In the genomic region with DNA sequence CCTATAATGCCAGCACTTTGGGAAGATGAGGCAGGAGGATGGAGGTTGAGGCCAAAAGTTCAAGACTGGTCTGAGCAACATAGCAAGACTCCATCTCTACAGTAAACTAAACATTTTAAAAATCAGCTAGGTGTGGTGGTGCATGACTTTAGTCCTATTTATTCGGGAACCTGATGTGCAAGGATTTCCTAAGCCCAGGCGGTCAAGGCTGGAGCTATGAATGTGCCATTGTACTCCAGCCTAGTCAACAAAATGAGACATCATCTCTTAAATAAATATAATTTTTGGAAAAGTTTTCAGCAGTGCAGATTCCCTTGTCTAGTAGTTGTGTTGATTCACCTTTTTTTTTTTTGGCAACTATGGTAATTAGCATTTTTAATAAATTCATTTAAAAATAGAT, we compare ENCODE assay signal across 37 cellular contexts.
"Had no signal": no experiment of that assay in that cellular context is flagged by ENCODE, and none has a peak within 500 bp of the region (broad histone marks: within the 10 kb centered on the region; RNA-seq: fewer than 3 reads in every experiment).

No MANE protein-coding gene starts in this region.

- H3K36me3 ChIP-seq: adrenal gland, ascending aorta, brain microvascular endothelial cell, breast epithelium, cardiac muscle cell had no signal

- H3K4me3 ChIP-seq: adrenal gland, ascending aorta, body of pancreas, breast epithelium, cardiac muscle cell had no signal

- H3K4me1 ChIP-seq: adrenal gland, ascending aorta, body of pancreas, breast epithelium had no signal

- DNase-seq: activated effector memory CD4-positive, alpha-beta T cell treated with anti-CD3 and anti-CD28 coated beads, Interleukin-2, amount 50 U/mL, for 16 hours; activated effector memory CD4-positive, alpha-beta T cell treated with Interleukin-2 at 50 U/mL for 16 hours; activated gamma-delta T cell; activated gamma-delta T cell treated with Interleukin-2 at 50 U/mL for 16 hours; activated naive CD4-positive, alpha-beta T cell; activated naive CD4-positive, alpha-beta T cell treated with anti-CD3 and anti-CD28 coated beads for 36 hours; activated naive CD4-positive, alpha-beta T cell treated with anti-CD3 and anti-CD28 coated beads, Interleukin-2, amount 10 ng/mL, durations not matched to agents 7 days and 5 days; activated naive CD4-positive, alpha-beta T cell treated with anti-CD3 and anti-CD28 coated beads, Interleukin-2, amount 50 U/mL, for 16 hours; activated naive CD4-positive, alpha-beta T cell treated with Interleukin-2 at 50 U/mL for 16 hours; activated naive CD8-positive, alpha-beta T cell treated with anti-CD3 and anti-CD28 coated beads for 36 hours; activated naive CD8-positive, alpha-beta T cell treated with anti-CD3 and anti-CD28 coated beads, Interleukin-2, amount 10 ng/mL, durations not matched to agents 7 days and 5 days; activated naive CD8-positive, alpha-beta T cell treated with anti-CD3 and anti-CD28 coated beads, Interleukin-2, amount 50 U/mL, for 24 hours; activated T-cell treated with anti-CD3 and anti-CD28 coated beads, Interleukin-2, amount 50 U/mL, for 4 hours; activated T-cell treated with anti-CD3 and anti-CD28 coated beads, Interleukin-2, amount 50 U/mL, for 48 hours; activated T-cell treated with anti-CD3 and anti-CD28 coated beads, Interleukin-2, amount 50 U/mL, for 72 hours; adrenal gland; amniotic stem cell; amygdala; anterior cingulate cortex; aorta; body of pancreas; brain microvascular endothelial cell; caudate nucleus; central memory CD4-positive, alpha-beta T cell; cerebellar nuclear complex had no signal

- H3K27me3 Mint-ChIP-seq: activated naive CD4-positive, alpha-beta T cell treated with anti-CD3 and anti-CD28 coated beads, Interleukin-2, amount 10 ng/mL, durations not matched to agents 7 days and 5 days; activated naive CD4-positive, alpha-beta T cell treated with anti-CD3 and anti-CD28 coated beads, Interleukin-2, amount 50 U/mL, for 24 hours; activated naive CD8-positive, alpha-beta T cell; activated naive CD8-positive, alpha-beta T cell treated with anti-CD3 and anti-CD28 coated beads for 36 hours; activated naive CD8-positive, alpha-beta T cell treated with anti-CD3 and anti-CD28 coated beads, Interleukin-2, amount 10 ng/mL, durations not matched to agents 7 days and 5 days; activated naive CD8-positive, alpha-beta T cell treated with anti-CD3 and anti-CD28 coated beads, Interleukin-2, amount 50 U/mL, for 24 hours; activated T-helper 17 cell treated with anti-CD3 and anti-CD28 coated beads, Interleukin-2, amount 50 U/mL, for 72 hours; brain; central memory CD8-positive, alpha-beta T cell had no signal

- H3K9me3 Mint-ChIP-seq: activated naive CD4-positive, alpha-beta T cell treated with anti-CD3 and anti-CD28 coated beads for 36 hours; activated naive CD4-positive, alpha-beta T cell treated with anti-CD3 and anti-CD28 coated beads, Interleukin-2, amount 10 ng/mL, durations not matched to agents 7 days and 5 days; activated naive CD4-positive, alpha-beta T cell treated with anti-CD3 and anti-CD28 coated beads, Interleukin-2, amount 50 U/mL, for 24 hours; activated naive CD4-positive, alpha-beta T cell treated with anti-CD3 and anti-CD28 coated beads, Interleukin-2, amount 50 U/mL, for 72 hours; activated naive CD8-positive, alpha-beta T cell treated with anti-CD3 and anti-CD28 coated beads for 36 hours; activated naive CD8-positive, alpha-beta T cell treated with anti-CD3 and anti-CD28 coated beads, Interleukin-2, amount 10 ng/mL, durations not matched to agents 7 days and 5 days; activated naive CD8-positive, alpha-beta T cell treated with anti-CD3 and anti-CD28 coated beads, Interleukin-2, amount 50 U/mL, for 24 hours; activated T-cell treated with anti-CD3 and anti-CD28 coated beads, Interleukin-2, amount 50 U/mL, for 4 hours; activated T-helper 1 cell treated with anti-CD3 and anti-CD28 coated beads, Interleukin-12 subunit alpha, Interleukin-12 subunit beta, Interleukin-2, Interleukin-4 antibody, amounts not matched to agents 30 ng/mL and 10 ng/mL and 1 ng/mL, durations not matched to agents 14 hours and 24 hours and 36 hours; activated T-helper 17 cell treated with anti-CD3 and anti-CD28 coated beads, Interleukin-2, amount 50 U/mL, for 72 hours; activated T-helper 2 cell treated with anti-CD3 and anti-CD28 coated beads, Interferon-gamma antibody, Interleukin-2, Interleukin-4, amounts not matched to agents 10 μg/mL and 5 μg/mL and 100 μg/mL, durations not matched to agents 14 hours and 24 hours and 36 hours had no signal

- H3K36me3 Mint-ChIP-seq: activated naive CD4-positive, alpha-beta T cell treated with anti-CD3 and anti-CD28 coated beads, Interleukin-2, amount 10 ng/mL, durations not matched to agents 7 days and 5 days; activated naive CD4-positive, alpha-beta T cell treated with anti-CD3 and anti-CD28 coated beads, Interleukin-2, amount 50 U/mL, for 24 hours; activated naive CD4-positive, alpha-beta T cell treated with anti-CD3 and anti-CD28 coated beads, Interleukin-2, amount 50 U/mL, for 72 hours; activated naive CD8-positive, alpha-beta T cell; activated naive CD8-positive, alpha-beta T cell treated with anti-CD3 and anti-CD28 coated beads for 36 hours; activated naive CD8-positive, alpha-beta T cell treated with anti-CD3 and anti-CD28 coated beads, Interleukin-2, amount 10 ng/mL, durations not matched to agents 7 days and 5 days had no signal

- H3K27ac ChIP-seq: adrenal gland, ascending aorta, body of pancreas, brain microvascular endothelial cell, breast epithelium, cardiac muscle cell had no signal

- H3K4me1 Mint-ChIP-seq: activated naive CD4-positive, alpha-beta T cell treated with anti-CD3 and anti-CD28 coated beads, Interleukin-2, amount 10 ng/mL, durations not matched to agents 7 days and 5 days; activated naive CD4-positive, alpha-beta T cell treated with anti-CD3 and anti-CD28 coated beads, Interleukin-2, amount 50 U/mL, for 24 hours; activated naive CD8-positive, alpha-beta T cell treated with anti-CD3 and anti-CD28 coated beads for 36 hours; activated naive CD8-positive, alpha-beta T cell treated with anti-CD3 and anti-CD28 coated beads, Interleukin-2, amount 10 ng/mL, durations not matched to agents 7 days and 5 days; activated naive CD8-positive, alpha-beta T cell treated with anti-CD3 and anti-CD28 coated beads, Interleukin-2, amount 50 U/mL, for 24 hours; activated T-helper 17 cell treated with anti-CD3 and anti-CD28 coated beads, Interleukin-2, amount 50 U/mL, for 72 hours; brain; central memory CD8-positive, alpha-beta T cell had no signal

- H3K9me3 ChIP-seq: adrenal gland, ascending aorta, body of pancreas had no signal

- ATAC-seq: activated naive CD4-positive, alpha-beta T cell treated with anti-CD3 and anti-CD28 coated beads, Interleukin-2, amount 50 U/mL, for 72 hours; activated naive CD8-positive, alpha-beta T cell treated with anti-CD3 and anti-CD28 coated beads, Interleukin-2, amount 50 U/mL, for 24 hours; activated T-cell treated with anti-CD3 and anti-CD28 coated beads, Interleukin-2, amount 50 U/mL, for 4 hours; activated T-cell treated with anti-CD3 and anti-CD28 coated beads, Interleukin-2, amount 50 U/mL, for 72 hours; activated T-helper 17 cell treated with anti-CD3 and anti-CD28 coated beads, Interleukin-2, amount 50 U/mL, for 72 hours; body of pancreas had no signal

- H3K27me3 ChIP-seq: adrenal gland, ascending aorta, body of pancreas, brain microvascular endothelial cell, breast epithelium, cardiac muscle cell had no signal

- H3K4me3 Mint-ChIP-seq: activated naive CD4-positive, alpha-beta T cell treated with anti-CD3 and anti-CD28 coated beads for 36 hours; activated naive CD4-positive, alpha-beta T cell treated with anti-CD3 and anti-CD28 coated beads, Interleukin-2, amount 10 ng/mL, durations not matched to agents 7 days and 5 days; activated naive CD4-positive, alpha-beta T cell treated with anti-CD3 and anti-CD28 coated beads, Interleukin-2, amount 50 U/mL, for 24 hours; activated naive CD8-positive, alpha-beta T cell; activated naive CD8-positive, alpha-beta T cell treated with anti-CD3 and anti-CD28 coated beads for 36 hours; activated naive CD8-positive, alpha-beta T cell treated with anti-CD3 and anti-CD28 coated beads, Interleukin-2, amount 10 ng/mL, durations not matched to agents 7 days and 5 days; activated naive CD8-positive, alpha-beta T cell treated with anti-CD3 and anti-CD28 coated beads, Interleukin-2, amount 50 U/mL, for 24 hours; activated T-cell treated with anti-CD3 and anti-CD28 coated beads, Interleukin-2, amount 50 U/mL, for 4 hours; activated T-cell treated with anti-CD3 and anti-CD28 coated beads, Interleukin-2, amount 50 U/mL, for 72 hours; activated T-helper 1 cell treated with anti-CD3 and anti-CD28 coated beads, Interleukin-12 subunit alpha, Interleukin-12 subunit beta, Interleukin-2, Interleukin-4 antibody, amounts not matched to agents 30 ng/mL and 10 ng/mL and 1 ng/mL, durations not matched to agents 14 hours and 24 hours and 36 hours; activated T-helper 17 cell treated with anti-CD3 and anti-CD28 coated beads, Interleukin-2, amount 50 U/mL, for 72 hours; brain; central memory CD8-positive, alpha-beta T cell had no signal

- FAIRE-seq: bronchial epithelial cell had no signal

- H3K27ac Mint-ChIP-seq: activated naive CD4-positive, alpha-beta T cell treated with anti-CD3 and anti-CD28 coated beads for 36 hours; activated naive CD4-positive, alpha-beta T cell treated with anti-CD3 and anti-CD28 coated beads, Interleukin-2, amount 10 ng/mL, durations not matched to agents 7 days and 5 days; activated naive CD4-positive, alpha-beta T cell treated with anti-CD3 and anti-CD28 coated beads, Interleukin-2, amount 50 U/mL, for 24 hours; activated naive CD4-positive, alpha-beta T cell treated with anti-CD3 and anti-CD28 coated beads, Interleukin-2, amount 50 U/mL, for 72 hours; activated naive CD8-positive, alpha-beta T cell; activated naive CD8-positive, alpha-beta T cell treated with anti-CD3 and anti-CD28 coated beads for 36 hours; activated naive CD8-positive, alpha-beta T cell treated with anti-CD3 and anti-CD28 coated beads, Interleukin-2, amount 10 ng/mL, durations not matched to agents 7 days and 5 days; activated naive CD8-positive, alpha-beta T cell treated with anti-CD3 and anti-CD28 coated beads, Interleukin-2, amount 50 U/mL, for 24 hours; activated T-cell treated with anti-CD3 and anti-CD28 coated beads, Interleukin-2, amount 50 U/mL, for 72 hours; activated T-helper 1 cell treated with anti-CD3 and anti-CD28 coated beads, Interleukin-12 subunit alpha, Interleukin-12 subunit beta, Interleukin-2, Interleukin-4 antibody, amounts not matched to agents 30 ng/mL and 10 ng/mL and 1 ng/mL, durations not matched to agents 14 hours and 24 hours and 36 hours; activated T-helper 17 cell treated with anti-CD3 and anti-CD28 coated beads, Interleukin-2, amount 50 U/mL, for 72 hours; activated T-helper 2 cell treated with anti-CD3 and anti-CD28 coated beads, Interferon-gamma antibody, Interleukin-2, Interleukin-4, amounts not matched to agents 10 μg/mL and 5 μg/mL and 100 μg/mL, durations not matched to agents 14 hours and 24 hours and 36 hours; brain had no signal
